16 cellular contexts compared by ENCODE assay signal in genomic region chr5:77643654-77644404, GRCh38. TPM values are rescaled to one million over a fixed set of nuclear protein-coding genes. Genes with fewer than 3 reads are reported as not detected.
DNase-seq lines count a peak whose midpoint lies in the region; ATAC-seq lines count a peak whose summit lies in the region.
"Had no signal": no experiment of that assay in that cellular context is flagged by ENCODE, and none has a peak within 500 bp of the region (broad histone marks: within the 10 kb centered on the region; RNA-seq: fewer than 3 reads in every experiment).

No MANE protein-coding gene starts in this region.

- 1% methylated on average over 23 of the region's 29 CpGs for WGBS in mesenchymal stem cell

- POLR2A ChIA-PET in CD8-positive, alpha-beta memory T cell (lab: Charles Lee) = no interaction called here

- peaks cover 78 to 93% of the 10 kb centered on the region in 2 donors for H3K27me3 Mint-ChIP-seq in CD8-positive, alpha-beta memory T cell
- peaks cover 93% of the 10 kb centered on the region for H3K27me3 Mint-ChIP-seq in T-helper 17 cell

- ATAC-seq in T-helper 17 cell = no peak
- no peak for ATAC-seq in HG02840 (IDR thresholded peaks at IDR 0.05; ENCODE audit: low FRiP score, unreplicated experiment)
- ATAC-seq in HG03521 (IDR thresholded peaks at IDR 0.05; ENCODE audit: unreplicated experiment) = no peak
- ATAC-seq: left ventricle myocardium superior had no signal

- H3K9me3 Mint-ChIP-seq in CD8-positive, alpha-beta memory T cell = peaks cover 4 to 37% (median 30%) of the 10 kb centered on the region in 5 donors

- H3K36me3 Mint-ChIP-seq in CD8-positive, alpha-beta memory T cell = peaks cover 0 to 5% (median 0%) of the 10 kb centered on the region in 3 donors
- H3K36me3 Mint-ChIP-seq in T-helper 17 cell (ENCODE audit: low read depth) = no peaks in the 10 kb centered on the region

- peaks cover 17% of the 10 kb centered on the region for H3K4me1 ChIP-seq in CD8-positive, alpha-beta memory T cell (ENCODE audit: insufficient read depth, low read length)
- H3K4me1 ChIP-seq in mesenchymal stem cell (ENCODE audit: control insufficient read depth, insufficient read depth, low read depth, low read length) = peaks cover 19% of the 10 kb centered on the region

- H3K9me3 ChIP-seq in CD8-positive, alpha-beta memory T cell (ENCODE audit: low read length) = no peaks in the 10 kb centered on the region
- H3K9me3 ChIP-seq in T-helper 17 cell (ENCODE audit: control insufficient read depth, low read length, poor library complexity, severe bottlenecking) (peaks cover 9% of the 10 kb centered on the region), mesenchymal stem cell (ENCODE audit: control insufficient read depth, low read length) (peaks cover 3% of the 10 kb centered on the region)
- H3K9me3 ChIP-seq: suprapubic skin had no signal

- no peak overlapping the region for H3K18ac ChIP-seq in mesenchymal stem cell (ENCODE audit: low read depth in 1 of 2, low read length in 2 of 2)

- H2BK120ac ChIP-seq in mesenchymal stem cell (ENCODE audit: low read depth, low read length) = no peak overlapping the region

- H2BK15ac ChIP-seq in mesenchymal stem cell (ENCODE audit: low read depth, poor library complexity, severe bottlenecking) = no peak overlapping the region

- H4K91ac ChIP-seq in mesenchymal stem cell (ENCODE audit: low read length) = no peak overlapping the region

- H3K4ac ChIP-seq in mesenchymal stem cell (ENCODE audit: low read depth in 1 of 2, low read length in 2 of 2) = no peak overlapping the region

- no peak overlapping the region for H3K4me2 ChIP-seq in mesenchymal stem cell (ENCODE audit: low read length, poor library complexity, severe bottlenecking)

- H3K4me3 ChIP-seq in CD8-positive, alpha-beta memory T cell (ENCODE audit: low read length) = no peak overlapping the region
- H3K4me3 ChIP-seq in mesenchymal stem cell (ENCODE audit: insufficient read depth in 1 of 2, low read depth in 1 of 2, low read length in 2 of 2) = no peak overlapping the region

- no peak overlapping the region for H2BK5ac ChIP-seq in mesenchymal stem cell (ENCODE audit: low read depth, low read length, poor library complexity, severe bottlenecking)

- no peaks in the 10 kb centered on the region for H3K36me3 ChIP-seq in CD8-positive, alpha-beta memory T cell (ENCODE audit: insufficient read depth, low read length)
- H3K36me3 ChIP-seq in mesenchymal stem cell (ENCODE audit: control insufficient read depth in 1 of 2, insufficient read depth in 2 of 2, low read depth in 1 of 2, low read length in 2 of 2) = no peaks in the 10 kb centered on the region
- H3K36me3 ChIP-seq: suprapubic skin had no signal

- peak overlapping the region; percentile 19 to 80 (median 70) for H3K4me3 Mint-ChIP-seq in CD8-positive, alpha-beta memory T cell
- peak overlapping the region; percentile 56 for H3K4me3 Mint-ChIP-seq in T-helper 17 cell

- DNase-seq in NCI-H1417 (lab: John Stamatoyannopoulos, UW) = peak; percentile 15 to 61 (median 42)
- no peak for DNase-seq in NCI-H1417 treated with DMSO at 0.1 percent for 48 hours (lab: John Stamatoyannopoulos, UW)
- DNase-seq in CD8-positive, alpha-beta memory T cell = no peak
- no peak for DNase-seq in T-helper 17 cell
- peak; percentile 8 for DNase-seq in mesenchymal stem cell
- no peak for DNase-seq in SKM-1 (lab: John Stamatoyannopoulos, UW; ENCODE audit: unreplicated experiment)
- DNase-seq: activated effector memory CD4-positive, alpha-beta T cell treated with anti-CD3 and anti-CD28 coated beads, Interleukin-2, amount 50 U/mL, for 16 hours; DND-41; foreskin melanocyte; left ventricle myocardium superior; stimulated activated CD4-positive, alpha-beta T cell treated with anti-CD3 and anti-CD28 coated beads, Interleukin-4, amount 100 ng/mL, for 1 hour had no signal

- no peak overlapping the region for H3K9ac ChIP-seq in mesenchymal stem cell (ENCODE audit: low read length)

- no peak overlapping the region for H3K23ac ChIP-seq in mesenchymal stem cell (ENCODE audit: low read length in 2 of 2)

- H2AFZ ChIP-seq in mesenchymal stem cell (ENCODE audit: low read depth, low read length) = no peak overlapping the region

- peaks cover 69% of the 10 kb centered on the region for H3K27me3 ChIP-seq in CD8-positive, alpha-beta memory T cell (ENCODE audit: insufficient read depth, low read length, poor library complexity, severe bottlenecking)
- peaks cover 91 to 97% of the 10 kb centered on the region in 2 experiments for H3K27me3 ChIP-seq in mesenchymal stem cell (ENCODE audit: control insufficient read depth in 1 of 2, insufficient read depth in 1 of 2, low read length in 2 of 2)

- H4K8ac ChIP-seq in mesenchymal stem cell (ENCODE audit: low read length) = no peak overlapping the region

- peak overlapping the region in 3 of 8 donors; percentile 18 to 89 (median 41) for H3K27ac Mint-ChIP-seq in CD8-positive, alpha-beta memory T cell
- H3K27ac Mint-ChIP-seq in T-helper 17 cell = peak overlapping the region; percentile 61

- no peak overlapping the region for H3K27ac ChIP-seq in CD8-positive, alpha-beta memory T cell (ENCODE audit: low read depth, low read length)
- H3K27ac ChIP-seq in mesenchymal stem cell (ENCODE audit: low read length, poor library complexity, severe bottlenecking) = no peak overlapping the region
- H3K27ac ChIP-seq: suprapubic skin had no signal

- CTCF ChIA-PET in CD8-positive, alpha-beta memory T cell (lab: Charles Lee) = no interaction called here

- H3K14ac ChIP-seq in mesenchymal stem cell (ENCODE audit: low read length in 2 of 2) = no peak overlapping the region

- H2BK12ac ChIP-seq in mesenchymal stem cell (ENCODE audit: low read length in 2 of 2) = no peak overlapping the region

- peaks cover 23 to 26% (median 25%) of the 10 kb centered on the region in 3 donors for H3K4me1 Mint-ChIP-seq in CD8-positive, alpha-beta memory T cell
- H3K4me1 Mint-ChIP-seq in T-helper 17 cell = peaks cover 10% of the 10 kb centered on the region

- H3K79me1 ChIP-seq in mesenchymal stem cell (replicated peaks; ENCODE audit: low read length, poor library complexity, severe bottlenecking) = no peaks in the 10 kb centered on the region

- no peak overlapping the region for H2AK5ac ChIP-seq in mesenchymal stem cell (ENCODE audit: low read length, severe bottlenecking)

RNA-seq across cellular contexts. Expression of gene OTP, which starts 5.3 kb away (rescaled TPM):
- not detected for total RNA-seq in CD8-positive, alpha-beta memory T cell
- not detected for polyA plus RNA-seq in CD8-positive, alpha-beta memory T cell
- total RNA-seq in T-helper 17 cell = not detected
- polyA plus RNA-seq in mesenchymal stem cell (2013, experiment 1 of 2) = not detected
- polyA plus RNA-seq in mesenchymal stem cell (2013, experiment 2 of 2) = not detected
- total RNA-seq: A673, left ventricle myocardium superior, progenitor cell of endocrine pancreas, suprapubic skin had no signal

Comparison
In these comparisons a context has a peak if more than half of its experiments do, and no peak if none do; other contexts are left out.
1. DNase-seq: peak in NCI-H1417 (3 of 3) and mesenchymal stem cell (single experiment); none in NCI-H1417 treated with DMSO at 0.1 percent for 48 hours (single experiment), CD8-positive, alpha-beta memory T cell (0 of 5), T-helper 17 cell (0 of 3) and SKM-1 (single experiment).